ENCODE assay signal across 17 cellular contexts in the genomic region with DNA sequence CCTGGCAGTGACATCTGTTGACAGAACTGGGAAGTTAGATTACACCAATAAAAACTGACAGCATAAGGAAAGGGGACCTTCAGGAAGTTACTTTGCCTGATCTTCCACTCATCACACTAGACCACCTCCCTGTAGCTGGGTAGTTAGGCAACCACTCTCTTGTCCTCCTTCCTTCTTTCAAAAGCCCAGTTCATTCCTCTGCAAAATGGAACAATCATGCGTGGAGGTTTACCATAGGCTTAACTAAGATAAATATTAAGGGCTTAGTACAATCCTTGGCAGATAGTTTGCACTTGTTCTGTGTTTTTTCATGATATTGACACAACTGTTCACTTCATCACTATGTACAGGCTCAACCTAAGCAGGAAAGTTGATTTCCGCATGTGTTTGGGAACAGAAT. TPM values are rescaled to one million over a fixed set of nuclear protein-coding genes. Genes with fewer than 3 reads are reported as not detected.
DNase-seq lines count a peak whose midpoint lies in the region; ATAC-seq and TF ChIP-seq lines count a peak whose summit lies in the region.
"Had no signal": no experiment of that assay in that cellular context is flagged by ENCODE, and none has a peak within 500 bp of the region (broad histone marks: within the 10 kb centered on the region; RNA-seq: fewer than 3 reads in every experiment).

No MANE protein-coding gene starts in this region.

- no peaks in the 10 kb centered on the region for H3K9me3 ChIP-seq in lower lobe of right lung
- no peaks in the 10 kb centered on the region for H3K9me3 ChIP-seq in prostate gland
- H3K9me3 ChIP-seq: gastrocnemius medialis, thoracic aorta had no signal

- no peaks in the 10 kb centered on the region for H3K27me3 Mint-ChIP-seq in T-helper 2 cell treated with Interferon-gamma antibody and Interleukin-4, amounts not matched to agents 5 μg/mL and 100 μg/mL, for 36 hours (ENCODE audit: low read depth)

- no peak for DNase-seq in T-helper 2 cell treated with Interferon-gamma antibody and Interleukin-4, amounts not matched to agents 5 μg/mL and 100 μg/mL, for 36 hours (ENCODE audit: low spot score)
- DNase-seq in T-helper 2 cell (no peak), KBM-7 (peak; percentile 72), OCI-M1 (lab: John Stamatoyannopoulos, UW) (peak; percentile 40), lower lobe of right lung (no peak), posterior vena cava (ENCODE audit: low spot score) (no peak), prostate gland (ENCODE audit: low spot score) (no peak)
- DNase-seq: 8988T; C1 segment of cervical spinal cord; gastrocnemius medialis; H9; NCI-H1105 treated with DMSO at 0.1 percent for 48 hours; NCI-H69; stimulated activated CD4-positive, alpha-beta T cell treated with anti-CD3 and anti-CD28 coated beads, Interleukin-12 subunit alpha, Interleukin-12 subunit beta, amount 100 ng/mL, for 4 hours had no signal

- no peaks in the 10 kb centered on the region for H3K27me3 ChIP-seq in lower lobe of right lung (ENCODE audit: low read depth)
- no peaks in the 10 kb centered on the region for H3K27me3 ChIP-seq in prostate gland (replicated peaks; ENCODE audit: insufficient read depth)

- TF ChIP-seq POLR2A in prostate gland (IDR thresholded peaks at IDR 0.05): no peak

- ATAC-seq in lower lobe of right lung (peak; percentile 24 to 54), GM21619 (IDR thresholded peaks at IDR 0.05; ENCODE audit: unreplicated experiment) (no peak)
- ATAC-seq: gastrocnemius medialis, left lobe of liver had no signal

- WGBS in prostate gland: 58% methylated on average over 2 of the region's 2 CpGs

- peaks cover 50% of the 10 kb centered on the region for H3K4me1 Mint-ChIP-seq in T-helper 2 cell treated with Interferon-gamma antibody and Interleukin-4, amounts not matched to agents 5 μg/mL and 100 μg/mL, for 36 hours (ENCODE audit: low read depth)
- H3K4me1 Mint-ChIP-seq: H9 had no signal

- H3K27ac ChIP-seq in lower lobe of right lung (no peak overlapping the region), prostate gland (no peak overlapping the region)
- H3K27ac ChIP-seq: gastrocnemius medialis, thoracic aorta had no signal

- peak overlapping the region; percentile 50 for H3K4me3 Mint-ChIP-seq in T-helper 2 cell treated with Interferon-gamma antibody and Interleukin-4, amounts not matched to agents 5 μg/mL and 100 μg/mL, for 36 hours
- H3K4me3 Mint-ChIP-seq: H9 had no signal

- H3K36me3 Mint-ChIP-seq in T-helper 2 cell treated with Interferon-gamma antibody and Interleukin-4, amounts not matched to agents 5 μg/mL and 100 μg/mL, for 36 hours (ENCODE audit: low read depth): peaks cover 3% of the 10 kb centered on the region

- H3K27ac Mint-ChIP-seq in T-helper 2 cell treated with Interferon-gamma antibody and Interleukin-4, amounts not matched to agents 5 μg/mL and 100 μg/mL, for 36 hours: no peak overlapping the region
- H3K27ac Mint-ChIP-seq: H9 had no signal

- intact Hi-C loops in lower lobe of right lung (cut with DNase I): no loop called here
- intact Hi-C loops in posterior vena cava (cut with DNase I): no loop called here
- intact Hi-C loops in prostate gland (cut with DNase I): no loop called here

- no peaks in the 10 kb centered on the region for H3K9me3 Mint-ChIP-seq in T-helper 2 cell treated with Interferon-gamma antibody and Interleukin-4, amounts not matched to agents 5 μg/mL and 100 μg/mL, for 36 hours
- H3K9me3 Mint-ChIP-seq: H9 had no signal

- TF ChIP-seq CTCF in lower lobe of right lung (IDR thresholded peaks at IDR 0.05) (no peak), prostate gland (IDR thresholded peaks at IDR 0.05) (no peak)

- no peak overlapping the region for H3K4me3 ChIP-seq in lower lobe of right lung
- H3K4me3 ChIP-seq in prostate gland: no peak overlapping the region
- H3K4me3 ChIP-seq: gastrocnemius medialis, thoracic aorta had no signal

- in situ Hi-C loops in KBM-7 (cut with MboI; ENCODE audit: low pct_unique_long_range_greater_than_20kb, low sequenced_read_pairs): no loop called here

- H3K4me1 ChIP-seq in lower lobe of right lung (peaks cover 8% of the 10 kb centered on the region), prostate gland (replicated peaks) (no peaks in the 10 kb centered on the region)
- H3K4me1 ChIP-seq: gastrocnemius medialis had no signal

- H3K36me3 ChIP-seq in lower lobe of right lung (no peaks in the 10 kb centered on the region), prostate gland (no peaks in the 10 kb centered on the region)
- H3K36me3 ChIP-seq: gastrocnemius medialis, thoracic aorta had no signal

RNA-seq across cellular contexts. Expression of gene PTGER4, which starts 10.1 kb away (rescaled TPM):
- 29.1 TPM for total RNA-seq in lower lobe of right lung
- 10 to 100 TPM; 10.1 to 12.1 TPM for total RNA-seq in posterior vena cava
- total RNA-seq in prostate gland: 10 to 100 TPM; 22.0 to 78.3 TPM

Comparison
In these comparisons a context has a peak if more than half of its experiments do, and no peak if none do; other contexts are left out.
1. DNase-seq: peak in KBM-7 (single experiment) and OCI-M1 (single experiment); none in T-helper 2 cell treated with Interferon-gamma antibody and Interleukin-4, amounts not matched to agents 5 μg/mL and 100 μg/mL, for 36 hours (single experiment), T-helper 2 cell (0 of 5), lower lobe of right lung (single experiment), posterior vena cava (single experiment) and prostate gland (single experiment).